In the genomic region with DNA sequence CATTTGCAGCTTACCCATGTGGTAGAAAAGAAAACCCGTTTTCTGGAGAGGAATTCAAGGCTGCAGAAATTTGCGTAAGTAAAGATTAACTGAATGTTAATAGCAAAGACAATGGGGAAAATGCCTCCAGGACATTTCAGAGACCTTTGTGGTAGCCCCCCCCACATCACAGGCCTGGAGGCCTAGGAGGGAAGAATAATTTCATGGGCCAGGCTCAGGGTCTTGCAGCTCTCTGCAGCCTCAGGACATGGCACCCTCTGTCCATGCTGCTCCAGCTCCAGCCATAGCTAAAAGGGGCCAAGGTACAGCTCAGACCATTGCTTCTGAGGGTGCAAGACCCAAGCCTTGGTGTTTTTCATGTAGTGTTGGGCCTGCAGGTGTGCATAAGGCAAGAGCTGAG, we compare ENCODE assay signal across 25 cellular contexts.
"Had no signal": no experiment of that assay in that cellular context is flagged by ENCODE, and none has a peak within 500 bp of the region (broad histone marks: within the 10 kb centered on the region; RNA-seq: fewer than 3 reads in every experiment).

No MANE protein-coding gene starts in this region.

- H3K9me3 ChIP-seq: colonic mucosa, esophagus muscularis mucosa, gastrocnemius medialis had no signal

- H3K27ac Mint-ChIP-seq: dendritic cell treated with granulocyte-macrophage colony-stimulating factor and Interleukin-4, amounts not matched to agents 40 ng/mL and 50 ng/mL, for 4 days; effector memory CD8-positive, alpha-beta T cell; endodermal cell had no signal

- H3K4me3 Mint-ChIP-seq: dendritic cell treated with granulocyte-macrophage colony-stimulating factor and Interleukin-4, amounts not matched to agents 40 ng/mL and 50 ng/mL, for 4 days; effector memory CD8-positive, alpha-beta T cell; endodermal cell had no signal

- H3K36me3 ChIP-seq: colonic mucosa, esophagus muscularis mucosa, esophagus squamous epithelium, gastrocnemius medialis, gastroesophageal sphincter, heart left ventricle, heart right ventricle had no signal

- H3K27ac ChIP-seq: colonic mucosa, coronary artery, dorsolateral prefrontal cortex, epithelial cell of prostate, esophagus muscularis mucosa, esophagus squamous epithelium, foreskin keratinocyte, gastrocnemius medialis, gastroesophageal sphincter, heart left ventricle, heart right ventricle had no signal

- H3K27me3 ChIP-seq: colonic mucosa had no signal

- H3K9me3 Mint-ChIP-seq: dendritic cell treated with granulocyte-macrophage colony-stimulating factor and Interleukin-4, amounts not matched to agents 40 ng/mL and 50 ng/mL, for 4 days had no signal

- DNase-seq: colonic mucosa; cortex of kidney; dermis blood vessel endothelial cell; dorsolateral prefrontal cortex; effector CD4-positive, alpha-beta T cell; effector CD8-positive, alpha-beta T cell; effector memory CD4-positive, alpha-beta T cell; effector memory CD8-positive, alpha-beta T cell; endodermal cell; erythroblast; esophagus squamous epithelium; foreskin fibroblast; foreskin keratinocyte; foreskin melanocyte; gastrocnemius medialis; glutamatergic neuron; head of caudate nucleus; heart left ventricle; heart right ventricle had no signal

- ATAC-seq: effector memory CD8-positive, alpha-beta T cell; esophagus mucosa; foreskin keratinocyte; gastrocnemius medialis; gastroesophageal sphincter; heart left ventricle; heart right ventricle had no signal

- H3K4me1 ChIP-seq: colonic mucosa, esophagus muscularis mucosa, esophagus squamous epithelium, foreskin keratinocyte, gastrocnemius medialis, gastroesophageal sphincter, heart left ventricle, heart right ventricle had no signal

- H3K27me3 Mint-ChIP-seq: dendritic cell treated with granulocyte-macrophage colony-stimulating factor and Interleukin-4, amounts not matched to agents 40 ng/mL and 50 ng/mL, for 4 days had no signal

- H3K4me3 ChIP-seq: colonic mucosa, coronary artery, dorsolateral prefrontal cortex, esophagus muscularis mucosa, esophagus squamous epithelium, gastrocnemius medialis, gastroesophageal sphincter, heart left ventricle, heart right ventricle had no signal
